20 cellular contexts compared by ENCODE assay signal in the genomic region with DNA sequence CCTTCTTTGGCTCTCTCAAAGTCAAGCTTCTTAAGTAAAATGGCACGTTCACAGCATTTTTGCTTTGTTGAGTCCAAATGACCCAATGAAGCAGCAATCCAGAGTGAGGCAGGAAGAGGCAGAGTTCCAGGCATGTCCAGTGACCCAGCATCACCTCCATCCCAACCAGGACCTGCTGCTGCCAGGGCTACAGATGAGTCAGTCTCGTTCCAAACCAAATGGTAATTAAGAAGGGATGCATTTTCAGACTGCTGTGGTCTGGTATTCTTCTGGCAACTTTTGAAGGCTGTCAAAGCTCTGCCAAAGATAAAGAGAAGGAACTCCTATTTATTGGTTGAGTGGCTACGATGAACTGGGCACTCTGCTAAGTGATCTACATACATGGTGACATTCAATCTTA.
A peak's percentile ranks its signal among the peaks of the same experiment; 100 is the strongest.
DNase-seq lines count a peak whose midpoint lies in the region; ATAC-seq and TF ChIP-seq lines count a peak whose summit lies in the region.
"Had no signal": no experiment of that assay in that cellular context is flagged by ENCODE, and none has a peak within 500 bp of the region (broad histone marks: within the 10 kb centered on the region; RNA-seq: fewer than 3 reads in every experiment).

No MANE protein-coding gene starts in this region.

- WGBS in gastroesophageal sphincter (ENCODE audit: low coverage in 1 of 2), 2 donors, result 37 to 61% methylated on average over 3 of the region's 3 CpGs

- peaks cover 0 to 5% (median 0%) of the 10 kb centered on the region in 3 donors for H3K4me1 ChIP-seq in gastroesophageal sphincter
- H3K4me1 ChIP-seq: prostate gland, tibial artery had no signal

- in situ Hi-C loops in astrocyte of the cerebellum (cut with HindIII; ENCODE audit: low sequenced_read_pairs), result no loop called here

- no peak for TF ChIP-seq POLR2A in gastroesophageal sphincter (IDR thresholded peaks at IDR 0.05)

- no peak overlapping the region for H3K27ac ChIP-seq in gastroesophageal sphincter
- H3K27ac ChIP-seq: prostate gland, tibial artery had no signal

- no peak for TF ChIP-seq CTCF in astrocyte of the cerebellum (IDR thresholded peaks at IDR 0.05; ENCODE audit: low read depth, low read length, missing control alignments)
- TF ChIP-seq CTCF in gastroesophageal sphincter (IDR thresholded peaks at IDR 0.05), result no peak

- ATAC-seq in gastroesophageal sphincter (peak; percentile 60), HG02885 (IDR thresholded peaks at IDR 0.05; ENCODE audit: poor library complexity, unreplicated experiment) (no peak)
- ATAC-seq: activated CD4-positive, CD25-positive, alpha-beta regulatory T cell treated with anti-CD3 and anti-CD28 coated beads, Interleukin-2, amount 50 U/mL, for 24 hours; activated naive CD8-positive, alpha-beta T cell treated with anti-CD3 and anti-CD28 coated beads, Interleukin-2, amount 50 U/mL, for 24 hours; stimulated activated naive B cell treated with anti-CD40 and anti-IgM and Interleukin-4, amounts not matched to agents 10 μg/mL and 1 μg/mL and 100 μg/mL, for 72 hours had no signal

- no peaks in the 10 kb centered on the region for H3K36me3 ChIP-seq in gastroesophageal sphincter
- H3K36me3 ChIP-seq: prostate gland, tibial artery had no signal

- TF ChIP-seq EP300 in gastroesophageal sphincter (IDR thresholded peaks at IDR 0.05), result no peak

- no peaks in the 10 kb centered on the region for H3K9me3 ChIP-seq in gastroesophageal sphincter
- H3K9me3 ChIP-seq: prostate gland, tibial artery had no signal

- intact Hi-C loops in cardiac septum (cut with DNase I), result no loop called here

- no peaks in the 10 kb centered on the region for H3K27me3 ChIP-seq in gastroesophageal sphincter
- H3K27me3 ChIP-seq: tibial artery had no signal

- H3K4me3 ChIP-seq in astrocyte of the cerebellum (ENCODE audit: low read depth, low read length) (no peak overlapping the region), gastroesophageal sphincter (no peak overlapping the region)
- H3K4me3 ChIP-seq: prostate gland, tibial artery had no signal

- DNase-seq in A172 (ENCODE audit: low spot score), result peak; percentile 65
- peak; percentile 4 for DNase-seq in HCEC 1CT
- peak; percentile 86 for DNase-seq in astrocyte of the cerebellum (ENCODE audit: low read depth)
- no peak for DNase-seq in cardiac septum (ENCODE audit: low spot score)
- no peak for DNase-seq in midbrain (lab: John Stamatoyannopoulos, UW)
- no peak for DNase-seq in stimulated activated CD4-positive, alpha-beta T cell treated with anti-CD3 and anti-CD28 coated beads, Interleukin-15, amount 100 ng/mL, for 24 hours
- DNase-seq: 8988T; activated naive CD8-positive, alpha-beta T cell treated with anti-CD3 and anti-CD28 coated beads, Interleukin-2, amount 50 U/mL, for 24 hours; CD4-positive, alpha-beta T cell; endodermal cell; glutamatergic neuron; immature natural killer cell; NCI-H187 treated with DMSO at 0.1 percent for 48 hours; SIG-M5; stimulated activated naive B cell treated with anti-CD40 and anti-IgM and Interleukin-4, amounts not matched to agents 10 μg/mL and 1 μg/mL and 100 μg/mL, for 72 hours had no signal

Comparison
In these comparisons a context has a peak if more than half of its experiments do, and no peak if none do; other contexts are left out.
1. DNase-seq: peak in A172 (single experiment), HCEC 1CT (single experiment) and astrocyte of the cerebellum (single experiment); none in cardiac septum (single experiment), midbrain (single experiment) and stimulated activated CD4-positive, alpha-beta T cell treated with anti-CD3 and anti-CD28 coated beads, Interleukin-15, amount 100 ng/mL, for 24 hours (single experiment).